8 cellular contexts compared by ENCODE assay signal in genomic region chr1:165592945-165593823, GRCh38. TPM values are rescaled to one million over a fixed set of nuclear protein-coding genes. Genes with fewer than 3 reads are reported as not detected.
A peak's percentile ranks its signal among the peaks of the same experiment; 100 is the strongest.
DNase-seq lines count a peak whose midpoint lies in the region; ATAC-seq and TF ChIP-seq lines count a peak whose summit lies in the region.

No MANE protein-coding gene starts in this region.

- peaks cover 10% of the 10 kb centered on the region for H3K4me1 Mint-ChIP-seq in type B pancreatic cell (ENCODE audit: unreplicated experiment)

- WGBS in ovary, 3 donors, result 0 to 1% (median 1%) methylated on average over 10 of the region's 10 CpGs

- H3K27ac ChIP-seq in foreskin keratinocyte (no peak overlapping the region), ovary (no peak overlapping the region)

- intact Hi-C loops in ovary (cut with DNase I), result loop anchor here (2.0 to 5.0 kb wide), 2 partner anchors 200 to 201 kb away; no protein-coding TSS in a partner anchor

- no peaks in the 10 kb centered on the region for H3K9me3 Mint-ChIP-seq in type B pancreatic cell

- ATAC-seq in foreskin keratinocyte, result peak; percentile 26

- peak; percentile 80 for DNase-seq in activated gamma-delta T cell treated with Interleukin-2 at 50 U/mL for 16 hours
- no peak for DNase-seq in activated gamma-delta T cell (lab: John Stamatoyannopoulos, UW)
- peak; percentile 66 for DNase-seq in LoVo (ENCODE audit: low spot score)
- DNase-seq in SHP77 (lab: John Stamatoyannopoulos, UW), result peak; percentile 34 to 62
- DNase-seq in activated T-helper 9 cell treated with anti-CD3 and anti-CD28 coated beads, Interleukin-2, amount 50 U/mL, for 16 hours (ENCODE audit: low read depth), result peak; percentile 55
- DNase-seq in foreskin keratinocyte, result peak; percentile 12 to 50
- peak; percentile 48 to 82 (median 73) for DNase-seq in ovary
- DNase-seq in type B pancreatic cell (ENCODE audit: extremely low spot score, unreplicated experiment), result peak; percentile 80

- H3K36me3 ChIP-seq in ovary, result no peaks in the 10 kb centered on the region

- H3K27ac Mint-ChIP-seq in type B pancreatic cell, result no peak overlapping the region

- no peaks in the 10 kb centered on the region for H3K36me3 Mint-ChIP-seq in type B pancreatic cell

- peaks cover 4% of the 10 kb centered on the region for H3K4me1 ChIP-seq in foreskin keratinocyte
- no peaks in the 10 kb centered on the region for H3K4me1 ChIP-seq in ovary (ENCODE audit: insufficient read depth)

- TF ChIP-seq EP300 in ovary (IDR thresholded peaks at IDR 0.05), result no peak

- H3K9me3 ChIP-seq in ovary, result no peaks in the 10 kb centered on the region

- H3K4me3 Mint-ChIP-seq in type B pancreatic cell, result no peak overlapping the region

- H3K27me3 Mint-ChIP-seq in type B pancreatic cell, result peaks cover 53% of the 10 kb centered on the region

- peaks cover 56% of the 10 kb centered on the region for H3K27me3 ChIP-seq in foreskin keratinocyte
- H3K27me3 ChIP-seq in ovary, result no peaks in the 10 kb centered on the region

- TF ChIP-seq CTCF in foreskin keratinocyte (conservative IDR thresholded peaks at IDR 0.05) (peak; percentile 97), ovary (IDR thresholded peaks at IDR 0.05) (peak; percentile 80 to 94 (median 85)), type B pancreatic cell (conservative IDR thresholded peaks at IDR 0.05) (peak; percentile 95)

- H3K4me3 ChIP-seq in ovary, result no peak overlapping the region

- no peak for TF ChIP-seq POLR2A in ovary (IDR thresholded peaks at IDR 0.05)

RNA-seq across cellular contexts. Expression of gene MGST3, which starts 37.9 kb away (rescaled TPM):
- 129 and 158 TPM in 2 replicates for total RNA-seq in foreskin keratinocyte
- polyA plus RNA-seq in foreskin keratinocyte, result 181 and 225 TPM in 2 replicates
- total RNA-seq in ovary, result 100 to 1,000 TPM; 137 to 167 (median 158) TPM
- 100 to 1,000 TPM; 193 to 238 TPM for polyA plus RNA-seq in ovary
- total RNA-seq in type B pancreatic cell (ENCODE audit: low replicate concordance), result 133 and 206 TPM in 2 replicates

RNA-seq across cellular contexts. Expression of gene LRRC52, which starts 49.4 kb away (rescaled TPM):
- total RNA-seq in foreskin keratinocyte (not detected in 2 replicates), ovary (not detected), type B pancreatic cell (ENCODE audit: low replicate concordance) (not detected in 2 replicates)
- polyA plus RNA-seq in foreskin keratinocyte (not detected in 2 replicates), ovary (not detected)
